1 cellular context compared by ENCODE assay signal in genomic region chr22:40209945-40210485, GRCh38.
TF ChIP-seq lines count a peak whose summit lies in the region.

No MANE protein-coding gene starts in this region.

TF ChIP-seq in IMR-90, 13 proteins besides CTCF, POLR2A, EP300 and RAD21:
- no peak for TF ChIP-seq FOS (IDR thresholded peaks at IDR 0.05; ENCODE audit: low read depth, low read length)
- no peak for TF ChIP-seq RFX5 (IDR thresholded peaks at IDR 0.05; ENCODE audit: low read depth, low read length)
- no peak for TF ChIP-seq BHLHE40 (IDR thresholded peaks at IDR 0.05; ENCODE audit: low read depth, low read length)
- no peak for TF ChIP-seq USF2 (IDR thresholded peaks at IDR 0.05; ENCODE audit: low read depth, low read length)
- TF ChIP-seq CEBPB (IDR thresholded peaks at IDR 0.05; ENCODE audit: low read depth, low read length), result no peak
- TF ChIP-seq MXI1 (IDR thresholded peaks at IDR 0.05; ENCODE audit: borderline replicate concordance, low read depth, low read length), result no peak
- no peak for TF ChIP-seq ELK1 (IDR thresholded peaks at IDR 0.05; ENCODE audit: borderline replicate concordance, low read depth, low read length)
- no peak for TF ChIP-seq SMC3 (IDR thresholded peaks at IDR 0.05; ENCODE audit: low read depth, low read length)
- TF ChIP-seq NFE2L2 (IDR thresholded peaks at IDR 0.05; ENCODE audit: low read depth, low read length), result no peak
- TF ChIP-seq CHD1 (IDR thresholded peaks at IDR 0.05; ENCODE audit: low read depth, low read length), result no peak
- TF ChIP-seq RCOR1 (IDR thresholded peaks at IDR 0.05; ENCODE audit: insufficient replicate concordance, low read length), result no peak
- no peak for TF ChIP-seq MAZ (IDR thresholded peaks at IDR 0.05; ENCODE audit: borderline replicate concordance, low read depth, low read length)
- TF ChIP-seq MAFK (IDR thresholded peaks at IDR 0.05; ENCODE audit: low read depth, low read length), result no peak
